ENCODE assay signal across 29 cellular contexts in genomic region chr7:105937411-105937810, GRCh38.
"Had no signal": no experiment of that assay in that cellular context is flagged by ENCODE, and none has a peak within 500 bp of the region (broad histone marks: within the 10 kb centered on the region; RNA-seq: fewer than 3 reads in every experiment).

No MANE protein-coding gene starts in this region.

- H3K9me3 Mint-ChIP-seq: memory B cell; mesothelial cell of epicardium; natural killer cell; nephron progenitor cell; neural progenitor cell; stimulated activated naive CD8-positive, alpha-beta T cell treated with anti-CD3 and anti-CD28 coated beads, Interleukin-15, Interleukin-2, amounts not matched to agents 100 ng/mL and 50 ng/mL, for 24 hours had no signal

- H3K4me3 Mint-ChIP-seq: memory B cell; mesothelial cell of epicardium; naive B cell; natural killer cell; nephron progenitor cell; neural progenitor cell; stimulated activated naive CD8-positive, alpha-beta T cell treated with anti-CD3 and anti-CD28 coated beads, Interleukin-15, Interleukin-2, amounts not matched to agents 100 ng/mL and 50 ng/mL, for 24 hours had no signal

- H3K27ac Mint-ChIP-seq: memory B cell; mesothelial cell of epicardium; natural killer cell; nephron progenitor cell; neural progenitor cell; stimulated activated naive CD8-positive, alpha-beta T cell treated with anti-CD3 and anti-CD28 coated beads, Interleukin-15, Interleukin-2, amounts not matched to agents 100 ng/mL and 50 ng/mL, for 24 hours had no signal

- H3K4me1 ChIP-seq: prostate gland, uterus had no signal

- H3K27me3 Mint-ChIP-seq: memory B cell had no signal

- ATAC-seq: heart left ventricle, natural killer cell, right cardiac atrium, sciatic nerve, upper lobe of right lung had no signal

- H3K27me3 ChIP-seq: heart left ventricle, hepatocyte, neural progenitor cell, ovary, suprapubic skin, tibial artery, upper lobe of right lung, uterus had no signal

- H3K4me2 ChIP-seq: hepatocyte, neural progenitor cell had no signal

- H3K27ac ChIP-seq: heart left ventricle, hepatocyte, left ventricle myocardium inferior, neural progenitor cell, neutrophil, ovary, prostate gland, skin epidermis, suprapubic skin, thoracic aorta, tibial artery, upper lobe of right lung, uterus had no signal

- H3K36me3 Mint-ChIP-seq: memory B cell, mesothelial cell of epicardium, naive B cell, natural killer cell, neural progenitor cell had no signal

- H3K9ac ChIP-seq: neural progenitor cell had no signal

- H2AFZ ChIP-seq: hepatocyte, neural progenitor cell had no signal

- DNase-seq: heart left ventricle; islet precursor cell; left ventricle myocardium inferior; naive B cell; natural killer cell; nephron progenitor cell; ovary; retina; right cardiac atrium; stimulated activated CD4-positive, alpha-beta T cell treated with anti-CD3 and anti-CD28 coated beads, Interleukin-12 subunit alpha, Interleukin-12 subunit beta, amount 100 ng/mL, for 4 hours; stimulated activated CD4-positive, alpha-beta T cell treated with anti-CD3 and anti-CD28 coated beads, Interleukin-15, amount 100 ng/mL, for 24 hours; stimulated activated CD4-positive, alpha-beta T cell treated with anti-CD3 and anti-CD28 coated beads, Interleukin-2, amount 100 ng/mL, for 24 hours; stimulated activated CD4-positive, alpha-beta T cell treated with anti-CD3 and anti-CD28 coated beads, Interleukin-4, amount 100 ng/mL, for 1 hour; stimulated activated naive CD4-positive, alpha-beta T cell; tibial artery; upper lobe of right lung; uterus had no signal

- H3K9me3 ChIP-seq: heart left ventricle, left ventricle myocardium inferior, neutrophil, ovary, prostate gland, suprapubic skin, thoracic aorta, tibial artery, upper lobe of right lung, uterus had no signal

- H3K36me3 ChIP-seq: heart left ventricle, left ventricle myocardium inferior, neural progenitor cell, neutrophil, ovary, prostate gland, suprapubic skin, thoracic aorta, tibial artery, upper lobe of right lung, uterus had no signal

- H3K4me1 Mint-ChIP-seq: memory B cell, mesothelial cell of epicardium had no signal

- H3K79me2 ChIP-seq: hepatocyte had no signal

- H3K4me3 ChIP-seq: heart left ventricle, hepatocyte, left ventricle myocardium inferior, lung, neural progenitor cell, ovary, prostate gland, skin epidermis, suprapubic skin, thoracic aorta, tibial artery, upper lobe of right lung, uterus had no signal
